Comparison of ENCODE assay signal across 1 cellular context in the genomic region with DNA sequence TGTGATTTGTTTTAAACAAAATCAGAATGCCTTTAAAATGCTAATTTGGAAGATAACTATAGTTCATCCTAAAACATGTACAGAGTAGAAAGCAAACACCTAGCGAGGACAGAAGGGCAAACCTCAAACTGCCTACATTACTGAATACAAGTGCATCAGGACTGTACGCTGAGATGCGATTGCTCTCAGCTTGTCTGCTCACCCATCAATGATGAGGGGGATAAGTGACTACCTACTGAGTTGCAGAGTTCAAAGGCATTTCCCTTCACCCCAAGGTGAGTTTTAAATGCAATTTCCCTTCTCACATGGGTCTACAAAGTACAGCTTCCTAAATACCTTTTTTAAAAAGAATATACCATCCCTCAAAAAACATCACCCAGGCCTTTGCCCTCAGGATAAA.
TF ChIP-seq lines count a peak whose summit lies in the region.

No MANE protein-coding gene starts in this region.

TF ChIP-seq in SK-N-SH treated with all-trans-retinoic acid at 6 μM for 48 hours, 23 proteins besides CTCF, POLR2A, EP300 and RAD21 (continued from another document):
- TF ChIP-seq POU6F1 (CRISPR knock-in tag; IDR thresholded peaks at IDR 0.05; ENCODE audit: borderline replicate concordance, low read depth) (no peak), ZNF565 (CRISPR knock-in tag; conservative IDR thresholded peaks at IDR 0.05; ENCODE audit: low read depth) (no peak), ZNF70 (CRISPR knock-in tag; IDR thresholded peaks at IDR 0.05) (no peak), ESRRG (CRISPR knock-in tag; IDR thresholded peaks at IDR 0.05) (no peak), PPARA (CRISPR knock-in tag; IDR thresholded peaks at IDR 0.05; ENCODE audit: borderline replicate concordance) (no peak), GLIS3 (CRISPR knock-in tag; IDR thresholded peaks at IDR 0.05) (no peak), ZFP30 (CRISPR knock-in tag; IDR thresholded peaks at IDR 0.05) (no peak), TCF4 (CRISPR knock-in tag; IDR thresholded peaks at IDR 0.05; ENCODE audit: borderline replicate concordance) (no peak), ARNTL (CRISPR knock-in tag; IDR thresholded peaks at IDR 0.05; ENCODE audit: borderline replicate concordance, low read depth) (no peak), BACH2 (CRISPR knock-in tag; IDR thresholded peaks at IDR 0.05; ENCODE audit: borderline replicate concordance) (no peak), PATZ1 (CRISPR knock-in tag; IDR thresholded peaks at IDR 0.05; ENCODE audit: borderline replicate concordance) (no peak), TOX (CRISPR knock-in tag; IDR thresholded peaks at IDR 0.05; ENCODE audit: borderline replicate concordance) (no peak), CSRNP3 (CRISPR knock-in tag; IDR thresholded peaks at IDR 0.05) (no peak), CSDC2 (CRISPR knock-in tag; IDR thresholded peaks at IDR 0.05) (no peak), ZC3H10 (CRISPR knock-in tag; IDR thresholded peaks at IDR 0.05) (no peak), ZNF8 (CRISPR knock-in tag; IDR thresholded peaks at IDR 0.05) (no peak)
- TF ChIP-seq, protein P1, sequence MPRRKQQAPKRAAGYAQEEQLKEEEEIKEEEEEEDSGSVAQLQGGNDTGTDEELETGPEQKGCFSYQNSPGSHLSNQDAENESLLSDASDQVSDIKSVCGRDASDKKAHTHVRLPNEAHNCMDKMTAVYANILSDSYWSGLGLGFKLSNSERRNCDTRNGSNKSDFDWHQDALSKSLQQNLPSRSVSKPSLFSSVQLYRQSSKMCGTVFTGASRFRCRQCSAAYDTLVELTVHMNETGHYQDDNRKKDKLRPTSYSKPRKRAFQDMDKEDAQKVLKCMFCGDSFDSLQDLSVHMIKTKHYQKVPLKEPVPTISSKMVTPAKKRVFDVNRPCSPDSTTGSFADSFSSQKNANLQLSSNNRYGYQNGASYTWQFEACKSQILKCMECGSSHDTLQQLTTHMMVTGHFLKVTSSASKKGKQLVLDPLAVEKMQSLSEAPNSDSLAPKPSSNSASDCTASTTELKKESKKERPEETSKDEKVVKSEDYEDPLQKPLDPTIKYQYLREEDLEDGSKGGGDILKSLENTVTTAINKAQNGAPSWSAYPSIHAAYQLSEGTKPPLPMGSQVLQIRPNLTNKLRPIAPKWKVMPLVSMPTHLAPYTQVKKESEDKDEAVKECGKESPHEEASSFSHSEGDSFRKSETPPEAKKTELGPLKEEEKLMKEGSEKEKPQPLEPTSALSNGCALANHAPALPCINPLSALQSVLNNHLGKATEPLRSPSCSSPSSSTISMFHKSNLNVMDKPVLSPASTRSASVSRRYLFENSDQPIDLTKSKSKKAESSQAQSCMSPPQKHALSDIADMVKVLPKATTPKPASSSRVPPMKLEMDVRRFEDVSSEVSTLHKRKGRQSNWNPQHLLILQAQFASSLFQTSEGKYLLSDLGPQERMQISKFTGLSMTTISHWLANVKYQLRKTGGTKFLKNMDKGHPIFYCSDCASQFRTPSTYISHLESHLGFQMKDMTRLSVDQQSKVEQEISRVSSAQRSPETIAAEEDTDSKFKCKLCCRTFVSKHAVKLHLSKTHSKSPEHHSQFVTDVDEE (CRISPR knock-in tag; IDR thresholded peaks at IDR 0.05) = no peak
TF ChIP-seq in SK-N-SH treated with all-trans-retinoic acid at 6 μM for 48 hours: peak in this region for 0.
